In genomic region chr7:158395780-158396214, GRCh38 we compare ENCODE assay signal across 1 cellular context.
TF ChIP-seq lines count a peak whose summit lies in the region.

No MANE protein-coding gene starts in this region.

TF ChIP-seq in HepG2, 621 proteins besides CTCF, POLR2A, EP300 and RAD21 (continued from another document):
- TF ChIP-seq ZBTB33 (CRISPR knock-in tag; IDR thresholded peaks at IDR 0.05) (peak; percentile 87), ZNF329 (CRISPR knock-in tag; IDR thresholded peaks at IDR 0.05; ENCODE audit: low read depth) (no peak)
